13 cellular contexts compared by ENCODE assay signal in the genomic region with DNA sequence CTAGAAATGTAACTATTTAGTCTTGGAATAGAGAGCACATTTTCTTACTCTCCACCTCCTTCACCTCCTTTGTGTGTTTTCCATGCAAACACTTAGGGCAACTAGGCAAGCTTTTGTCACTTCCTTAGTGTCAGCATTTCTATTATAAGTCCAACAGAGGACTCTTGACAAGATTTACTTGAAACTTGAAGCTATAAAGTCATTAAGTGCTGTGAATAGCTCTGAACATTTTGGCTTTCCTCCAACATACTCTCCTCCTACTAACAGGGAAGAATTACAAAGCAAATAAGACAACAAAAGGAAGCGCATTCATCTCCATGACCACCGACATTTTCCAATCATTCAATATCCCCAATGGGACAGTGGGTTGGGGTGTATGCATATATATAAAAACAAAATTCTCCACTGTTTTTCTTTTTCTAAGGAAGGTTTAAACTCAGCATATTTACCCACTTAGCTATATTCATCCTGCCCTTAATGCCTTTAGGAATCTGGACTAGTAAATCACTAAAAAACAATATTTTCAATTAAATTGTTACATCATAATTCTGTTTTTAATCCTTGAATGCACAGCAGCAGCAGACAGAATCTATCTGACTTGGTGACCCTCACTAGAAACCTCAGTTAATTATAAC.
DNase-seq lines count a peak whose midpoint lies in the region; ATAC-seq and TF ChIP-seq lines count a peak whose summit lies in the region.
"Had no signal": no experiment of that assay in that cellular context is flagged by ENCODE, and none has a peak within 500 bp of the region (broad histone marks: within the 10 kb centered on the region; RNA-seq: fewer than 3 reads in every experiment).

No MANE protein-coding gene starts in this region.

- H3K27ac Mint-ChIP-seq in brain (peak overlapping the region in 3 of 5 experiments; percentile 31 to 64 (median 49)), nephron progenitor cell (peak overlapping the region; percentile 82)
- H3K27ac Mint-ChIP-seq: activated naive CD8-positive, alpha-beta T cell had no signal

- H3K4me3 Mint-ChIP-seq in brain (no peak overlapping the region), nephron progenitor cell (no peak overlapping the region)
- H3K4me3 Mint-ChIP-seq: activated naive CD8-positive, alpha-beta T cell had no signal

- DNase-seq in LHCN-M2 (ENCODE audit: low read depth) (peak; percentile 18), NCI-H2196 (lab: John Stamatoyannopoulos, UW; ENCODE audit: unreplicated experiment) (peak; percentile 39), nephron progenitor cell (no peak), glomerular visceral epithelial cell (ENCODE audit: extremely low spot score) (no peak), breast epithelium (ENCODE audit: low spot score in 2 of 2) (no peak), NOMO-1 treated with dmso at 0.1 percent for 144 hours (lab: John Stamatoyannopoulos, UW; ENCODE audit: unreplicated experiment) (no peak)
- DNase-seq: GM23248, PC-3 had no signal

- no peaks in the 10 kb centered on the region for H3K36me3 ChIP-seq in breast epithelium

- TF ChIP-seq CTCF in brain (conservative IDR thresholded peaks at IDR 0.05) (no peak), nephron progenitor cell (IDR thresholded peaks at IDR 0.05) (no peak), breast epithelium (IDR thresholded peaks at IDR 0.05) (no peak)

- no peaks in the 10 kb centered on the region for H3K4me1 ChIP-seq in breast epithelium

- H3K27me3 ChIP-seq in breast epithelium, result no peaks in the 10 kb centered on the region

- H3K4me3 ChIP-seq in breast epithelium, result no peak overlapping the region
- H3K4me3 ChIP-seq: GM23248, K562, skin epidermis had no signal

- H3K4me1 Mint-ChIP-seq in brain (peaks cover 24% of the 10 kb centered on the region), nephron progenitor cell (peaks cover 38% of the 10 kb centered on the region)

- H3K27ac ChIP-seq in breast epithelium, result no peak overlapping the region
- H3K27ac ChIP-seq: GM23248, skin epidermis had no signal

- no peaks in the 10 kb centered on the region for H3K9me3 ChIP-seq in breast epithelium

- no peak for TF ChIP-seq POLR2A in breast epithelium (IDR thresholded peaks at IDR 0.05)

- intact Hi-C loops in breast epithelium (cut with DNase I; ENCODE audit: low total_unique reads), result no loop called here

- no peak for ATAC-seq in GM18498 (IDR thresholded peaks at IDR 0.05; ENCODE audit: unreplicated experiment)
- ATAC-seq: K562, PC-3 had no signal

- H3K36me3 Mint-ChIP-seq in brain (no peaks in the 10 kb centered on the region), nephron progenitor cell (ENCODE audit: low read depth) (peaks cover 20% of the 10 kb centered on the region)
- H3K36me3 Mint-ChIP-seq: activated naive CD8-positive, alpha-beta T cell had no signal

- H3K27me3 Mint-ChIP-seq in brain, result no peaks in the 10 kb centered on the region
- H3K27me3 Mint-ChIP-seq in nephron progenitor cell (ENCODE audit: low read depth, poor library complexity), result no peaks in the 10 kb centered on the region

- H3K9me3 Mint-ChIP-seq in brain, result peaks cover 0 to 4% (median 3%) of the 10 kb centered on the region in 5 experiments
- peaks cover 30% of the 10 kb centered on the region for H3K9me3 Mint-ChIP-seq in nephron progenitor cell

Comparison
In these comparisons a context has a peak if more than half of its experiments do, and no peak if none do; other contexts are left out.
1. DNase-seq: peak in LHCN-M2 (single experiment) and NCI-H2196 (single experiment); none in nephron progenitor cell (single experiment), glomerular visceral epithelial cell (single experiment), breast epithelium (0 of 2) and NOMO-1 treated with dmso at 0.1 percent for 144 hours (single experiment).